ENCODE assay signal across 8 cellular contexts in the genomic region with DNA sequence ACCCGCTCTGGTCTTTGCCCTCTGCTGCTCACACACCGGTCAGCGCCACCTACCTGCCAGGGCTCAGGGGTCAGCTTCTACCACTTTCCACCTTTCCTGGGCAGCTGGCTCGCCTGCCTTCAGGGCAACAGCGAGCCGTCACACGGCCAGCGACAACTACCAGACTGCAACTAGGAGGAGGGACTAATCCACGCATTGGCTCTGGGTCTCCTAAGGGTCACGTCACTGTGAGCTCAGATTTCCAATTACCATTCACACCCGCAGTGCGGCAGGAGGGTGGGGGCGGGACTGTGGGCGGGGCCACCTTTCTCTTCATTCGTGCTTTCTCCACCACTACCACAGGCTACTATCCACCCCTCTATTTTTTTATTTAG. TPM values are rescaled to one million over a fixed set of nuclear protein-coding genes. Genes with fewer than 3 reads are reported as not detected.
DNase-seq lines count a peak whose midpoint lies in the region; ATAC-seq, FAIRE-seq and TF ChIP-seq lines count a peak whose summit lies in the region.

Gene BEX5 (minus strand): TSS at position 172 of the 374 bp plus-strand sequence. CDS start 1,712 bp downstream, outside the sequence.

- peaks cover 10% of the 10 kb centered on the region for H3K27me3 Mint-ChIP-seq in CD8-positive, alpha-beta T cell (ENCODE audit: low read depth)
- H3K27me3 Mint-ChIP-seq in IgD-negative memory B cell (peaks cover 3% of the 10 kb centered on the region), T-cell (peaks cover 3 to 29% of the 10 kb centered on the region in 2 donors)

- no peaks in the 10 kb centered on the region for H3K9me1 ChIP-seq in K562 (ENCODE audit: control insufficient read depth, insufficient read depth, low read length)

- peaks cover 4% of the 10 kb centered on the region for H3K36me3 Mint-ChIP-seq in CD8-positive, alpha-beta T cell
- H3K36me3 Mint-ChIP-seq in IgD-negative memory B cell (no peaks in the 10 kb centered on the region), T-cell (no peaks in the 10 kb centered on the region)

- 4% methylated on average over 8 of the region's 15 CpGs for WGBS in K562 (ENCODE audit: insufficient coverage, low coverage, missing lambda C conversion rate)
- WGBS in spleen, 5 donors: 0 to 27% (median 4%) methylated on average over 5 to 15 of the region's 15 CpGs

- TF ChIP-seq RAD21 in K562 (CRISPR knock-in tag; conservative IDR thresholded peaks at IDR 0.05 in 1 of 2, IDR thresholded peaks at IDR 0.05 in 1 of 2): no peak

- no TSS peak for BruUV-seq in K562 (replicated peaks; lab: Mats Ljungman, UMichigan)

- peak; percentile 96 for ATAC-seq in CD8-positive, alpha-beta T cell
- peak; percentile 93 for ATAC-seq in GM21381 (IDR thresholded peaks at IDR 0.05; ENCODE audit: unreplicated experiment)
- ATAC-seq in T-cell (replicated peaks in 1 of 4): peak; percentile 90 to 94 (median 92)
- peak; percentile 100 for ATAC-seq in K562

- H3K9me3 ChIP-seq in CD8-positive, alpha-beta T cell (ENCODE audit: low read length): no peaks in the 10 kb centered on the region
- no peaks in the 10 kb centered on the region for H3K9me3 ChIP-seq in K562 (replicated peaks; ENCODE audit: control insufficient read depth, insufficient read depth, low read depth, low read length)
- no peaks in the 10 kb centered on the region for H3K9me3 ChIP-seq in spleen

- peak within 1 kb of the TSS; percentile 96 for H3K27ac Mint-ChIP-seq in CD8-positive, alpha-beta T cell
- H3K27ac Mint-ChIP-seq in IgD-negative memory B cell (peak within 1 kb of the TSS in 2 of 3 donors; percentile 76 to 89), T-cell (peak within 1 kb of the TSS; percentile 94)

- in situ Hi-C loops in K562 (cut with MboI): loop anchor here (25.0 kb wide), 1 partner anchor 307 kb away; the partner anchor contains the start of gene TCP11X2

- DNase-seq in CD8-positive, alpha-beta T cell: peak; percentile 6 to 65 (median 35)
- DNase-seq in T-cell (peak; percentile 5 to 65 (median 48)), K562 (ENCODE audit: extremely low read depth in 1 of 4, low spot score in 3 of 4) (peak; percentile 18 to 52 (median 29)), iPS-NIHi7 (ENCODE audit: extremely low spot score) (peak; percentile 21), spleen (peak; percentile 83), glomerular visceral epithelial cell (ENCODE audit: extremely low spot score) (no peak)

- TF ChIP-seq POLR2A in K562 (conservative IDR thresholded peaks at IDR 0.05) (no peak), spleen (IDR thresholded peaks at IDR 0.05) (peak in 1 of 3 donors; percentile 38)

- peak within 1 kb of the TSS; percentile 60 for H3K27ac ChIP-seq in CD8-positive, alpha-beta T cell (ENCODE audit: low read depth, low read length)
- H3K27ac ChIP-seq in K562 (ENCODE audit: extremely low read depth, low read depth, low read length): no peak within 1 kb of the TSS
- peak within 1 kb of the TSS in 7 of 8 donors; percentile 20 to 77 (median 54) for H3K27ac ChIP-seq in spleen

- H3K79me2 ChIP-seq in K562 (ENCODE audit: control insufficient read depth, insufficient read depth, low read length): no peaks in the 10 kb centered on the region

- peak within 1 kb of the TSS; percentile 63 for H3K4me3 ChIP-seq in CD8-positive, alpha-beta T cell (ENCODE audit: low read depth, low read length)
- H3K4me3 ChIP-seq in K562 (peak within 1 kb of the TSS; percentile 38), spleen (peak within 1 kb of the TSS; percentile 20 to 69 (median 37))

- no peak for TF ChIP-seq EP300 in K562 (IDR thresholded peaks at IDR 0.05; ENCODE audit: low read length)

- H3K36me3 ChIP-seq in CD8-positive, alpha-beta T cell (ENCODE audit: insufficient read depth, low read length): no peaks in the 10 kb centered on the region
- H3K36me3 ChIP-seq in K562 (ENCODE audit: control insufficient read depth, insufficient read depth, low read length) (no peaks in the 10 kb centered on the region), spleen (no peaks in the 10 kb centered on the region)

- peak within 1 kb of the TSS; percentile 59 for H2AFZ ChIP-seq in K562 (ENCODE audit: low read depth, low read length)

- peak within 1 kb of the TSS; percentile 65 for H3K4me2 ChIP-seq in K562 (ENCODE audit: insufficient read depth, low read length)

- H3K4me1 ChIP-seq in CD8-positive, alpha-beta T cell (ENCODE audit: insufficient read depth, low read length): peaks cover 5% of the 10 kb centered on the region
- H3K4me1 ChIP-seq in K562 (replicated peaks in 1 of 2; ENCODE audit: control insufficient read depth in 2 of 2, insufficient read depth in 2 of 2, low read length in 2 of 2): no peaks in the 10 kb centered on the region; a peak in 1 of 5 replicates
- no peaks in the 10 kb centered on the region for H3K4me1 ChIP-seq in spleen

- intact Hi-C loops in CD8-positive, alpha-beta T cell (cut with DNase I, micrococcal nuclease): loop anchor here (5.0 to 10.0 kb wide), 2 partner anchors 499 to 738 kb away; partner anchors contain the start of gene GPRASP1 (in 1 of the 2)
- intact Hi-C loops in K562 (cut with micrococcal nuclease) (no loop called here), spleen (cut with DNase I; ENCODE audit: low total_unique reads) (no loop called here)

- POLR2A ChIA-PET in CD8-positive, alpha-beta T cell (lab: Charles Lee): interaction anchor here (0.7 kb wide), 1 partner anchor 224 kb away, joined by 3 read pairs; the partner anchor contains the start of gene ZMAT1
- POLR2A ChIA-PET in T-cell (lab: Charles Lee) (interaction anchor here in 1 of 2 donors (0.6 to 1.0 kb wide), 2 partner anchors 11 to 16 kb away, joined by 6 to 7 read pairs; no protein-coding TSS in a partner anchor), K562 (lab: Yijun Ruan, JAX) (interaction anchor here (0.5 kb wide), 1 partner anchor 29 kb away, joined by 3 read pairs; no protein-coding TSS in a partner anchor)

- H3K9me3 Mint-ChIP-seq in CD8-positive, alpha-beta T cell: no peaks in the 10 kb centered on the region
- no peaks in the 10 kb centered on the region for H3K9me3 Mint-ChIP-seq in IgD-negative memory B cell
- no peaks in the 10 kb centered on the region for H3K9me3 Mint-ChIP-seq in T-cell

- no peak for FAIRE-seq in K562 (lab: Jason Lieb, UNC)

- H3K4me3 Mint-ChIP-seq in CD8-positive, alpha-beta T cell: peak within 1 kb of the TSS; percentile 98
- peak within 1 kb of the TSS; percentile 93 to 98 (median 96) for H3K4me3 Mint-ChIP-seq in IgD-negative memory B cell
- H3K4me3 Mint-ChIP-seq in T-cell: peak within 1 kb of the TSS; percentile 89 to 98 (median 98)

- no peaks in the 10 kb centered on the region for H3K27me3 ChIP-seq in CD8-positive, alpha-beta T cell (ENCODE audit: insufficient read depth, low read length)
- H3K27me3 ChIP-seq in K562 (ENCODE audit: control insufficient read depth in 2 of 2, insufficient read depth in 2 of 2, low read length in 2 of 2) (no peaks in the 10 kb centered on the region), spleen (replicated peaks in 1 of 7) (peaks cover 0 to 25% (median 0%) of the 10 kb centered on the region in 7 donors)

- H3K9ac ChIP-seq in K562 (ENCODE audit: insufficient read depth in 1 of 2, low read depth in 2 of 2, low read length in 2 of 2): peak within 1 kb of the TSS in 1 of 2 experiments; percentile 78; a peak in 1 of 4 replicates

- CTCF ChIA-PET in CD8-positive, alpha-beta T cell (lab: Charles Lee): no interaction called here
- CTCF ChIA-PET in T-cell (lab: Charles Lee): interaction anchor here (0.5 to 1.5 kb wide), 10 partner anchors 20 to 1505 kb away, joined by 3 to 10 read pairs (median 4); partner anchors contain the start of gene TCEAL8 (in 1 of the 2)
- CTCF ChIA-PET in K562 (lab: Yijun Ruan, JAX; ENCODE audit: low intra/inter-chr PET ratio): no interaction called here

- H4K20me1 ChIP-seq in K562 (replicated peaks; ENCODE audit: control insufficient read depth, insufficient read depth, low read length): no peaks in the 10 kb centered on the region

- no peak for TF ChIP-seq CTCF in CD8-positive, alpha-beta T cell (IDR thresholded peaks at IDR 0.05)
- TF ChIP-seq CTCF in K562 (IDR thresholded peaks at IDR 0.05 in 2 of 3, conservative IDR thresholded peaks at IDR 0.05 in 1 of 3; ENCODE audit: insufficient read depth in 2 of 3, low read depth in 1 of 3, low read length in 3 of 3) (no peak), spleen (IDR thresholded peaks at IDR 0.05 in 8 of 11, conservative IDR thresholded peaks at IDR 0.05 in 3 of 11) (no peak)

- peaks cover 8% of the 10 kb centered on the region for H3K4me1 Mint-ChIP-seq in CD8-positive, alpha-beta T cell (ENCODE audit: low read depth)
- H3K4me1 Mint-ChIP-seq in IgD-negative memory B cell: peaks cover 0 to 8% (median 3%) of the 10 kb centered on the region in 3 donors
- H3K4me1 Mint-ChIP-seq in T-cell: peaks cover 11 to 24% (median 11%) of the 10 kb centered on the region in 3 donors

TF ChIP-seq in K562, 482 proteins besides CTCF, POLR2A, EP300 and RAD21 (continues in another document):
- TF ChIP-seq SIN3B (IDR thresholded peaks at IDR 0.05; ENCODE audit: low read depth) (no peak), ATF1 (CRISPR knock-in tag; IDR thresholded peaks at IDR 0.05) (no peak), ATF1 (tag; IDR thresholded peaks at IDR 0.05) (peak; percentile 41; the same call in 1 of the 2 replicates), RBFOX2 (IDR thresholded peaks at IDR 0.05; ENCODE audit: low read depth, low read length) (0 out of 2 replicates have a peak, but pooled peaks have one; percentile 35)

RNA-seq across cellular contexts. Expression of gene BEX5, which starts in this region (rescaled TPM):
- 10 to 100 TPM; 14.0 to 14.4 TPM for total RNA-seq in CD8-positive, alpha-beta T cell
- polyA plus RNA-seq in IgD-negative memory B cell: 2.0 TPM
- total RNA-seq in T-cell: 10 to 100 TPM in 1 of 5 donors, 1 to 10 TPM in 4; 3.9 to 11.1 (median 5.4) TPM
- not detected in 2 replicates for total RNA-seq in K562 (2011; cell fraction: chromatin; rRNA removed; ENCODE audit: low replicate concordance)
- total RNA-seq in K562 (2011; cell fraction: nucleolus; rRNA removed): not detected in 2 replicates
- total RNA-seq in K562 (2011; cell fraction: nucleoplasm; rRNA removed): not detected in 2 replicates
- 1.2 and 2.4 TPM in 2 replicates for total RNA-seq in K562 (2014; rRNA removed)
- 1.4 and 1.5 TPM in 2 replicates for total RNA-seq in K562 (2014; rRNA removed; fragmentation: Illumina TruSeq; extraction: Trizol)
- total RNA-seq in K562 (2015; rRNA removed; fragmentation: Illumina TruSeq; extraction: Trizol): 1.1 and 1.6 TPM in 2 replicates
- 0.81 and 1.3 TPM in 2 replicates for total RNA-seq in K562 (2021)
- 0.24 and 0.49 TPM in 2 replicates for polyA plus RNA-seq in K562 (2011; rRNA removed)
- polyA plus RNA-seq in K562 (2011; cell fraction: cytosol; rRNA removed): not detected in 2 replicates
- not detected in 2 replicates for polyA plus RNA-seq in K562 (2011; cell fraction: nucleus; rRNA removed)
- 1.6 and 4.5 TPM in 2 replicates for polyA plus RNA-seq in K562 (2012)
- 1.1 and 1.3 TPM in 2 replicates for polyA plus RNA-seq in K562 (2014; fragmentation: Illumina TruSeq; extraction: Trizol)
- 1 to 10 TPM; 3.0 to 3.2 TPM for polyA plus RNA-seq in K562 (2014; fragmentation: Nextera tagmentation; extraction: Ambion mirVana)
- 2.0 and 3.2 TPM in 2 replicates for polyA plus RNA-seq in K562 (2014; rRNA removed)
- polyA minus RNA-seq in K562 (2011; rRNA and poly(A)+ RNA removed): not detected in 2 replicates
- not detected in 2 replicates for polyA minus RNA-seq in K562 (2011; cell fraction: cytosol; rRNA and poly(A)+ RNA removed)
- polyA minus RNA-seq in K562 (2011; cell fraction: nucleus; rRNA and poly(A)+ RNA removed): not detected in 2 replicates
- total RNA-seq in spleen: 1 to 10 TPM; 1.8 to 5.1 (median 2.8) TPM
- 1 to 10 TPM; 2.1 to 4.8 (median 3.8) TPM for polyA plus RNA-seq in spleen

Comparison
In these comparisons a context has a peak if more than half of its experiments do, and no peak if none do; other contexts are left out.
1. CTCF ChIA-PET loops: an anchor here in T-cell (0.5 to 1.5 kb wide); none called in CD8-positive, alpha-beta T cell and K562.
2. intact Hi-C loops: an anchor here in CD8-positive, alpha-beta T cell (5.0 to 10.0 kb wide); none called in K562 and spleen.